In genomic region chr12:10791769-10792168, GRCh38 we compare ENCODE assay signal across 12 cellular contexts. TPM values are rescaled to one million over a fixed set of nuclear protein-coding genes. Genes with fewer than 3 reads are reported as not detected.
"Had no signal": no experiment of that assay in that cellular context is flagged by ENCODE, and none has a peak within 500 bp of the region (broad histone marks: within the 10 kb centered on the region; RNA-seq: fewer than 3 reads in every experiment).

No MANE protein-coding gene starts in this region.

RNA-seq across cellular contexts. Expression of gene TAS2R7, which starts 10.7 kb away (rescaled TPM):
- total RNA-seq: OCI-LY7, PC-3, PC-9, Peyer's patch, Right ventricle myocardium inferior, Right ventricle myocardium superior, RPMI7951, SJSA1, SK-MEL-5, T-cell had no signal
- polyA plus RNA-seq: SK-N-SH had no signal

RNA-seq across cellular contexts. Expression of gene TAS2R8, which starts 15.3 kb away (rescaled TPM):
- total RNA-seq: OCI-LY7, PC-3, PC-9, Peyer's patch, Right ventricle myocardium inferior, Right ventricle myocardium superior, RPMI7951, SJCRH30, SJSA1, SK-MEL-5, T-cell had no signal
- polyA plus RNA-seq: SK-N-SH had no signal

RNA-seq across cellular contexts. Expression of gene TAS2R9, which starts 18.2 kb away (rescaled TPM):
- total RNA-seq: OCI-LY7, PC-3, PC-9, Peyer's patch, Right ventricle myocardium inferior, RPMI7951, SJSA1, SK-MEL-5, T-cell had no signal
- polyA plus RNA-seq: SK-N-SH had no signal

RNA-seq across cellular contexts. Expression of gene TAS2R10, which starts 34.4 kb away (rescaled TPM):
- total RNA-seq: Peyer's patch, Right ventricle myocardium inferior, Right ventricle myocardium superior had no signal
